ENCODE assay signal across 13 cellular contexts in genomic region chr17:13599808-13600398, GRCh38. TPM values are rescaled to one million over a fixed set of nuclear protein-coding genes. Genes with fewer than 3 reads are reported as not detected.
DNase-seq lines count a peak whose midpoint lies in the region; ATAC-seq, FAIRE-seq and TF ChIP-seq lines count a peak whose summit lies in the region.
"Had no signal": no experiment of that assay in that cellular context is flagged by ENCODE, and none has a peak within 500 bp of the region (broad histone marks: within the 10 kb centered on the region; RNA-seq: fewer than 3 reads in every experiment).

No MANE protein-coding gene starts in this region.

- intact Hi-C loops in activated naive CD4-positive, alpha-beta T cell treated with anti-CD3 and anti-CD28 coated beads for 36 hours (cut with micrococcal nuclease) = loop anchor here (5.0 to 10.0 kb wide), 5 partner anchors 315 to 1575 kb away; no protein-coding TSS in a partner anchor
- intact Hi-C loops in pancreas (cut with DNase I) = loop anchor here in 1 of 3 donors (5.0 to 10.0 kb wide), 2 partner anchors 702 to 1325 kb away; partner anchors contain the start of gene HS3ST3B1

- H3F3A ChIP-seq in smooth muscle cell (ENCODE audit: low read depth) = no peaks in the 10 kb centered on the region

- peak overlapping the region; percentile 88 for H2AFZ ChIP-seq in smooth muscle cell (ENCODE audit: low read depth)

- H3K4me3 ChIP-seq in adipocyte (ENCODE audit: low read length) (peak overlapping the region; percentile 85), iPS-11a (ENCODE audit: low read depth, low read length) (peak overlapping the region; percentile 65), smooth muscle cell (peak overlapping the region; percentile 76), pancreas (no peak overlapping the region)
- H3K4me3 ChIP-seq: SK-N-MC had no signal

- H3K36me3 ChIP-seq in adipocyte (ENCODE audit: control insufficient read depth, insufficient read depth, low read length, severe bottlenecking) = no peaks in the 10 kb centered on the region
- no peaks in the 10 kb centered on the region for H3K36me3 ChIP-seq in smooth muscle cell (ENCODE audit: low read depth)
- no peaks in the 10 kb centered on the region for H3K36me3 ChIP-seq in pancreas

- no peak for TF ChIP-seq CTCF in smooth muscle cell (IDR thresholded peaks at IDR 0.05; ENCODE audit: borderline replicate concordance, insufficient read depth, poor library complexity, severe bottlenecking)
- no peak for TF ChIP-seq CTCF in pancreas (IDR thresholded peaks at IDR 0.05)

- H3K4me3 Mint-ChIP-seq in activated naive CD4-positive, alpha-beta T cell treated with anti-CD3 and anti-CD28 coated beads for 36 hours = peak overlapping the region; percentile 31
- H3K4me3 Mint-ChIP-seq: central memory CD8-positive, alpha-beta T cell had no signal

- peaks cover 6% of the 10 kb centered on the region for H3K4me1 Mint-ChIP-seq in activated naive CD4-positive, alpha-beta T cell treated with anti-CD3 and anti-CD28 coated beads for 36 hours (ENCODE audit: low read depth)

- peaks cover 50% of the 10 kb centered on the region for H3K27me3 Mint-ChIP-seq in activated naive CD4-positive, alpha-beta T cell treated with anti-CD3 and anti-CD28 coated beads for 36 hours (ENCODE audit: low read depth)

- peak overlapping the region; percentile 98 for H3K4me2 ChIP-seq in smooth muscle cell

- H3K9ac ChIP-seq in adipocyte (ENCODE audit: low read length) (peak overlapping the region; percentile 80), smooth muscle cell (ENCODE audit: low read depth) (peak overlapping the region; percentile 65)

- H3K27ac Mint-ChIP-seq in activated naive CD4-positive, alpha-beta T cell treated with anti-CD3 and anti-CD28 coated beads for 36 hours = no peak overlapping the region

- no peak for FAIRE-seq in pancreas (lab: Jason Lieb, UNC)
- FAIRE-seq: islet of Langerhans had no signal

- DNase-seq in activated naive CD4-positive, alpha-beta T cell treated with anti-CD3 and anti-CD28 coated beads for 36 hours = no peak
- no peak for DNase-seq in activated naive CD4-positive, alpha-beta T cell treated with anti-CD3 and anti-CD28 coated beads, Interleukin-2, amount 50 U/mL, for 16 hours
- DNase-seq in adipocyte (ENCODE audit: low read depth) (peak; percentile 30), smooth muscle cell (lab: John Stamatoyannopoulos, UW; ENCODE audit: unreplicated experiment) (no peak), DMS153 (lab: John Stamatoyannopoulos, UW) (no peak), pancreas (no peak)
- DNase-seq: NCI-H226 had no signal

- no peaks in the 10 kb centered on the region for H3K9me3 Mint-ChIP-seq in activated naive CD4-positive, alpha-beta T cell treated with anti-CD3 and anti-CD28 coated beads for 36 hours
- H3K9me3 Mint-ChIP-seq: central memory CD8-positive, alpha-beta T cell had no signal

- no peaks in the 10 kb centered on the region for H3K36me3 Mint-ChIP-seq in activated naive CD4-positive, alpha-beta T cell treated with anti-CD3 and anti-CD28 coated beads for 36 hours (ENCODE audit: low read depth)

- WGBS in smooth muscle cell (ENCODE audit: low lambda C conversion rate) = 32% methylated on average over 4 of the region's 4 CpGs
- 45% methylated on average over 4 of the region's 4 CpGs for WGBS in pancreas, 2 donors

- H3K27ac ChIP-seq in smooth muscle cell (ENCODE audit: low read depth) (peak overlapping the region; percentile 64), pancreas (no peak overlapping the region)
- H3K27ac ChIP-seq: SK-N-MC had no signal

- H3K4me1 ChIP-seq in adipocyte (ENCODE audit: control insufficient read depth, insufficient read depth, low read length) = peaks cover 25% of the 10 kb centered on the region
- H3K4me1 ChIP-seq in smooth muscle cell (ENCODE audit: low read depth) = peaks cover 35% of the 10 kb centered on the region
- H3K4me1 ChIP-seq in pancreas = peaks cover 0 to 7% (median 0%) of the 10 kb centered on the region in 3 donors

- no peak for ATAC-seq in GM21786 (IDR thresholded peaks at IDR 0.05; ENCODE audit: unreplicated experiment)
- ATAC-seq in pancreas = no peak
- ATAC-seq: sciatic nerve had no signal

- peaks cover 65% of the 10 kb centered on the region for H3K79me2 ChIP-seq in smooth muscle cell (ENCODE audit: low read depth)

- no peaks in the 10 kb centered on the region for H4K20me1 ChIP-seq in smooth muscle cell (ENCODE audit: low read depth)

- H3K27me3 ChIP-seq in adipocyte (replicated peaks; ENCODE audit: control insufficient read depth, insufficient read depth, low read length) (no peaks in the 10 kb centered on the region), smooth muscle cell (ENCODE audit: low read depth) (peaks cover 3% of the 10 kb centered on the region), pancreas (peaks cover 0 to 51% (median 5%) of the 10 kb centered on the region in 4 donors)

- CTCF ChIA-PET in activated naive CD4-positive, alpha-beta T cell treated with anti-CD3 and anti-CD28 coated beads for 36 hours (lab: Charles Lee) = no interaction called here

- no peaks in the 10 kb centered on the region for H3K9me3 ChIP-seq in adipocyte (ENCODE audit: control insufficient read depth, low read length)
- H3K9me3 ChIP-seq in smooth muscle cell (replicated peaks; ENCODE audit: low read depth) = no peaks in the 10 kb centered on the region
- H3K9me3 ChIP-seq in pancreas = no peaks in the 10 kb centered on the region

RNA-seq across cellular contexts. Expression of gene HS3ST3A1, which starts 1.8 kb away (rescaled TPM):
- total RNA-seq in activated naive CD4-positive, alpha-beta T cell treated with anti-CD3 and anti-CD28 coated beads for 36 hours = 1 to 10 TPM in 1 of 2 experiments, under 1 TPM in 1; 0.91 to 1.1 TPM
- 18.0 and 19.5 TPM in 2 replicates for total RNA-seq in smooth muscle cell
- 24.2 and 25.1 TPM in 2 replicates for polyA plus RNA-seq in smooth muscle cell
- 1 to 10 TPM in 1 of 6 donors, under 1 TPM in 3, not detected in 2; 0.12 to 1.1 (median 0.24) TPM for total RNA-seq in pancreas
- under 1 TPM in 1 of 2 donors, not detected in 1; 0.05 TPM for polyA plus RNA-seq in pancreas

Comparison
In these comparisons a context has a peak if more than half of its experiments do, and no peak if none do; other contexts are left out.
1. H3K4me3 ChIP-seq: peak in adipocyte (single experiment), iPS-11a (single experiment) and smooth muscle cell (single experiment); none in pancreas (0 of 4).